ENCODE assay signal across 12 cellular contexts in genomic region chr22:45336971-45337431, GRCh38. TPM values are rescaled to one million over a fixed set of nuclear protein-coding genes. Genes with fewer than 3 reads are reported as not detected.
DNase-seq lines count a peak whose midpoint lies in the region; ATAC-seq lines count a peak whose summit lies in the region.
"Had no signal": no experiment of that assay in that cellular context is flagged by ENCODE, and none has a peak within 500 bp of the region (broad histone marks: within the 10 kb centered on the region; RNA-seq: fewer than 3 reads in every experiment).

No MANE protein-coding gene starts in this region.

- peaks cover 9% of the 10 kb centered on the region for H3K4me1 ChIP-seq in CD4-positive, alpha-beta memory T cell (ENCODE audit: insufficient read depth, low read length)

- peaks cover 60 to 86% of the 10 kb centered on the region in 2 donors for H3K36me3 Mint-ChIP-seq in CD4-positive, alpha-beta memory T cell

- H3K4me3 Mint-ChIP-seq in CD4-positive, alpha-beta memory T cell: no peak overlapping the region
- H3K4me3 Mint-ChIP-seq: activated B cell treated with CpG ODN at 0.5 μM for 24 hours had no signal

- H3K9me3 Mint-ChIP-seq in CD4-positive, alpha-beta memory T cell: no peaks in the 10 kb centered on the region
- H3K9me3 Mint-ChIP-seq: activated B cell treated with CpG ODN at 0.5 μM for 24 hours had no signal

- intact Hi-C loops in CD4-positive, alpha-beta memory T cell (cut with micrococcal nuclease): no loop called here
- intact Hi-C loops in head of caudate nucleus (cut with DNase I): no loop called here
- intact Hi-C loops in posterior vena cava (cut with DNase I): loop anchor here in 1 of 2 donors (10.0 kb wide), 1 partner anchor 748 kb away; no protein-coding TSS in a partner anchor

- no peaks in the 10 kb centered on the region for H3K9me3 ChIP-seq in CD4-positive, alpha-beta memory T cell (ENCODE audit: control insufficient read depth in 1 of 2, low read length in 2 of 2)

- no peaks in the 10 kb centered on the region for H3K27me3 ChIP-seq in CD4-positive, alpha-beta memory T cell (ENCODE audit: insufficient read depth, low read length)

- POLR2A ChIA-PET in CD4-positive, alpha-beta memory T cell (lab: Charles Lee; ENCODE audit: partially characterized antibody): no interaction called here

- DNase-seq in CD4-positive, alpha-beta memory T cell: no peak
- peak; percentile 61 for DNase-seq in SHP77 treated with DMSO at 0.1 percent for 48 hours (lab: John Stamatoyannopoulos, UW)
- DNase-seq in head of caudate nucleus: peak in 40 of 42 donors; percentile 25 to 80 (median 61)
- DNase-seq in posterior vena cava (ENCODE audit: low spot score): peak; percentile 89
- no peak for DNase-seq in effector CD4-positive, alpha-beta T cell
- DNase-seq: activated B cell treated with CpG ODN at 0.5 μM for 24 hours, NCI-H226 had no signal

- ATAC-seq in GM21447 (IDR thresholded peaks at IDR 0.05; ENCODE audit: unreplicated experiment) (no peak), HG02588 (IDR thresholded peaks at IDR 0.05; ENCODE audit: unreplicated experiment) (no peak)
- no peak for ATAC-seq in activated CD4-positive, CD25-positive, alpha-beta regulatory T cell treated with anti-CD3 and anti-CD28 coated beads, Interleukin-2, amount 50 U/mL, for 24 hours

- peaks cover 54% of the 10 kb centered on the region for H3K36me3 ChIP-seq in CD4-positive, alpha-beta memory T cell (ENCODE audit: insufficient read depth, low read length)

- peaks cover 8 to 18% (median 12%) of the 10 kb centered on the region in 4 donors for H3K4me1 Mint-ChIP-seq in CD4-positive, alpha-beta memory T cell
- H3K4me1 Mint-ChIP-seq: activated B cell treated with CpG ODN at 0.5 μM for 24 hours had no signal

- no peaks in the 10 kb centered on the region for H3K27me3 Mint-ChIP-seq in CD4-positive, alpha-beta memory T cell
- H3K27me3 Mint-ChIP-seq: activated B cell treated with CpG ODN at 0.5 μM for 24 hours had no signal

- peak overlapping the region in 5 of 7 donors; percentile 18 to 59 (median 41) for H3K27ac Mint-ChIP-seq in CD4-positive, alpha-beta memory T cell
- H3K27ac Mint-ChIP-seq: activated B cell treated with CpG ODN at 0.5 μM for 24 hours had no signal

- H3K27ac ChIP-seq in CD4-positive, alpha-beta memory T cell (ENCODE audit: low read depth, low read length): no peak overlapping the region

- H3K4me3 ChIP-seq in CD4-positive, alpha-beta memory T cell (ENCODE audit: low read length in 2 of 2): no peak overlapping the region

- CTCF ChIA-PET in CD4-positive, alpha-beta memory T cell (lab: Charles Lee; ENCODE audit: partially characterized antibody): no interaction called here

RNA-seq across cellular contexts. Expression of gene FAM118A, which starts 27.3 kb away (rescaled TPM):
- 100 to 1,000 TPM; 119 to 122 TPM for total RNA-seq in CD4-positive, alpha-beta memory T cell
- polyA plus RNA-seq in CD4-positive, alpha-beta memory T cell: 10 to 100 TPM; 34.5 to 51.0 TPM
- total RNA-seq in posterior vena cava: 10 to 100 TPM; 16.0 to 24.6 TPM

RNA-seq across cellular contexts. Expression of gene UPK3A, which starts 52.3 kb away (rescaled TPM):
- total RNA-seq in CD4-positive, alpha-beta memory T cell: not detected
- not detected for polyA plus RNA-seq in CD4-positive, alpha-beta memory T cell
- not detected for total RNA-seq in posterior vena cava
- total RNA-seq: Daoy had no signal
- polyA plus RNA-seq: neural cell had no signal

Comparison
In these comparisons a context has a peak if more than half of its experiments do, and no peak if none do; other contexts are left out.
1. DNase-seq: peak in SHP77 treated with DMSO at 0.1 percent for 48 hours (single experiment), head of caudate nucleus (40 of 42) and posterior vena cava (single experiment); none in CD4-positive, alpha-beta memory T cell (0 of 5) and effector CD4-positive, alpha-beta T cell (single experiment).
2. RNA of gene FAM118A, which starts 27.3 kb away (total RNA-seq): 119 to 122 TPM in CD4-positive, alpha-beta memory T cell; 16.0 to 24.6 TPM in posterior vena cava; every median in the first group is over 4 times any median in the second.